Comparison of ENCODE assay signal across 8 cellular contexts in genomic region chr20:32040142-32040953, GRCh38. TPM values are rescaled to one million over a fixed set of nuclear protein-coding genes. Genes with fewer than 3 reads are reported as not detected.
DNase-seq lines count a peak whose midpoint lies in the region; ATAC-seq and TF ChIP-seq lines count a peak whose summit lies in the region.

No MANE protein-coding gene starts in this region.

- H3K36me3 Mint-ChIP-seq in activated naive CD4-positive, alpha-beta T cell treated with anti-CD3 and anti-CD28 coated beads, Interleukin-2, amount 10 ng/mL, durations not matched to agents 7 days and 5 days: no peaks in the 10 kb centered on the region

- CTCF ChIA-PET in activated naive CD4-positive, alpha-beta T cell treated with anti-CD3 and anti-CD28 coated beads, Interleukin-2, amount 10 ng/mL, durations not matched to agents 7 days and 5 days (lab: Charles Lee): interaction anchor here (0.7 to 4.6 kb wide), 2 partner anchors 9 to 51 kb away, joined by 3 to 28 read pairs; no protein-coding TSS in a partner anchor

- DNase-seq in GM06990 (ENCODE audit: extremely low read depth, insufficient read length) (peak; percentile 79), SIG-M5 treated with dmso at 0.1 percent for 504 hours (lab: John Stamatoyannopoulos, UW; ENCODE audit: unreplicated experiment) (peak; percentile 92), lower leg skin (ENCODE audit: low spot score in 2 of 2) (peak; percentile 23 to 85), middle frontal gyrus (ENCODE audit: extremely low spot score, low spot score) (no peak), SK-N-DZ (ENCODE audit: low spot score) (no peak)
- DNase-seq in activated naive CD4-positive, alpha-beta T cell treated with anti-CD3 and anti-CD28 coated beads, Interleukin-2, amount 10 ng/mL, durations not matched to agents 7 days and 5 days: no peak

- 47 to 59% methylated on average over 9 to 10 of the region's 10 CpGs for WGBS in lower leg skin, 2 donors

- TF ChIP-seq CTCF in GM06990 (IDR thresholded peaks at IDR 0.05; ENCODE audit: insufficient read depth, low read length, poor library complexity, severe bottlenecking): no peak
- no peak for TF ChIP-seq CTCF in lower leg skin (IDR thresholded peaks at IDR 0.05)

- H3K27me3 Mint-ChIP-seq in activated naive CD4-positive, alpha-beta T cell treated with anti-CD3 and anti-CD28 coated beads, Interleukin-2, amount 10 ng/mL, durations not matched to agents 7 days and 5 days: peaks cover 34% of the 10 kb centered on the region

- H3K4me3 ChIP-seq in GM06990 (replicated peaks; ENCODE audit: low read depth, low read length): no peak overlapping the region; the same call in 1 of the 2 replicates
- H3K4me3 ChIP-seq in lower leg skin (ENCODE audit: low read depth, poor library complexity, severe bottlenecking): no peak overlapping the region

- intact Hi-C loops in lower leg skin (cut with DNase I; ENCODE audit: low total_unique reads): no loop called here

- TF ChIP-seq POLR2A in lower leg skin (IDR thresholded peaks at IDR 0.05): no peak

- H3K9me3 Mint-ChIP-seq in activated naive CD4-positive, alpha-beta T cell treated with anti-CD3 and anti-CD28 coated beads, Interleukin-2, amount 10 ng/mL, durations not matched to agents 7 days and 5 days: no peaks in the 10 kb centered on the region

- H3K36me3 ChIP-seq in GM06990 (ENCODE audit: control insufficient read depth, insufficient read depth, low read length): no peaks in the 10 kb centered on the region

- H3K27me3 ChIP-seq in GM06990 (replicated peaks; ENCODE audit: control insufficient read depth, insufficient read depth, low read length): no peaks in the 10 kb centered on the region

- ATAC-seq in HG02610 (IDR thresholded peaks at IDR 0.05; ENCODE audit: unreplicated experiment): peak; percentile 68
- no peak for ATAC-seq in HG03521 (IDR thresholded peaks at IDR 0.05; ENCODE audit: unreplicated experiment)

- no peak overlapping the region for H3K4me3 Mint-ChIP-seq in activated naive CD4-positive, alpha-beta T cell treated with anti-CD3 and anti-CD28 coated beads, Interleukin-2, amount 10 ng/mL, durations not matched to agents 7 days and 5 days

- H3K4me1 Mint-ChIP-seq in activated naive CD4-positive, alpha-beta T cell treated with anti-CD3 and anti-CD28 coated beads, Interleukin-2, amount 10 ng/mL, durations not matched to agents 7 days and 5 days: no peaks in the 10 kb centered on the region

- H3K27ac Mint-ChIP-seq in activated naive CD4-positive, alpha-beta T cell treated with anti-CD3 and anti-CD28 coated beads, Interleukin-2, amount 10 ng/mL, durations not matched to agents 7 days and 5 days: no peak overlapping the region

RNA-seq across cellular contexts. Expression of gene HCK, which starts 11.7 kb away (rescaled TPM):
- total RNA-seq in lower leg skin: 10 to 100 TPM in 1 of 4 donors, 1 to 10 TPM in 3; 7.0 to 10.2 (median 8.7) TPM
- not detected in 2 replicates for polyA plus RNA-seq in SK-N-DZ (2014; cell fraction: cytosol; rRNA removed)
- not detected in 2 replicates for polyA plus RNA-seq in SK-N-DZ (2014; cell fraction: nucleus; rRNA removed)

RNA-seq across cellular contexts. Expression of gene CCM2L, which starts 30.1 kb away (rescaled TPM):
- 1 to 10 TPM in 2 of 4 donors, under 1 TPM in 2; 0.65 to 4.4 (median 2.5) TPM for total RNA-seq in lower leg skin
- polyA plus RNA-seq in SK-N-DZ (2014; cell fraction: cytosol; rRNA removed): 2.5 and 2.9 TPM in 2 replicates
- polyA plus RNA-seq in SK-N-DZ (2014; cell fraction: nucleus; rRNA removed): 0.90 and 2.4 TPM in 2 replicates

Comparison
In these comparisons a context has a peak if more than half of its experiments do, and no peak if none do; other contexts are left out.
1. DNase-seq: peak in GM06990 (single experiment), SIG-M5 treated with dmso at 0.1 percent for 504 hours (single experiment) and lower leg skin (2 of 2); none in middle frontal gyrus (single experiment), activated naive CD4-positive, alpha-beta T cell treated with anti-CD3 and anti-CD28 coated beads, Interleukin-2, amount 10 ng/mL, durations not matched to agents 7 days and 5 days (single experiment) and SK-N-DZ (single experiment).